7 cellular contexts compared by ENCODE assay signal in genomic region chr14:20606190-20606901, GRCh38. TPM values are rescaled to one million over a fixed set of nuclear protein-coding genes. Genes with fewer than 3 reads are reported as not detected.
DNase-seq lines count a peak whose midpoint lies in the region; ATAC-seq and TF ChIP-seq lines count a peak whose summit lies in the region.

No MANE protein-coding gene starts in this region.

- POLR2A ChIA-PET in GM10248 (lab: Yijun Ruan, JAX): no interaction called here

- CTCF ChIA-PET in GM10248 (lab: Yijun Ruan, JAX): interaction anchor here (1.3 to 8.1 kb wide), 7 partner anchors 9 to 279 kb away, joined by 3 to 101 read pairs (median 7); partner anchors contain the start of gene RNASE4

- no peak for ATAC-seq in HG02571 (IDR thresholded peaks at IDR 0.05; ENCODE audit: unreplicated experiment)
- ATAC-seq in HG03045 (IDR thresholded peaks at IDR 0.05; ENCODE audit: unreplicated experiment): no peak

- DNase-seq in GM10248 (ENCODE audit: extremely low spot score): no peak
- peak; percentile 22 for DNase-seq in NCI-H1694 (lab: John Stamatoyannopoulos, UW)
- peak; percentile 83 for DNase-seq in dermis blood vessel endothelial cell
- peak; percentile 47 for DNase-seq in pons (ENCODE audit: low spot score)
- DNase-seq in NCI-H2081 treated with DMSO at 0.1 percent for 48 hours (lab: John Stamatoyannopoulos, UW): no peak

- TF ChIP-seq CTCF in GM10248 (IDR thresholded peaks at IDR 0.05; ENCODE audit: control extremely low read depth, extremely low read depth, low read depth, missing control alignments): peak; percentile 44

RNA-seq across cellular contexts. Expression of gene RNASE12, which starts 15.2 kb away (rescaled TPM):
- not detected in 2 replicates for total RNA-seq in dermis blood vessel endothelial cell

RNA-seq across cellular contexts. Expression of gene RNASE11, which starts 18.5 kb away (rescaled TPM):
- total RNA-seq in dermis blood vessel endothelial cell: not detected in 2 replicates

RNA-seq across cellular contexts. Expression of gene OR6S1, which starts 35.1 kb away (rescaled TPM):
- total RNA-seq in dermis blood vessel endothelial cell: not detected in 2 replicates

RNA-seq across cellular contexts. Expression of gene RNASE9, which starts 45.5 kb away (rescaled TPM):
- not detected in 2 replicates for total RNA-seq in dermis blood vessel endothelial cell

Comparison
In these comparisons a context has a peak if more than half of its experiments do, and no peak if none do; other contexts are left out.
1. DNase-seq: peak in NCI-H1694 (single experiment), dermis blood vessel endothelial cell (single experiment) and pons (single experiment); none in GM10248 (single experiment) and NCI-H2081 treated with DMSO at 0.1 percent for 48 hours (single experiment).